ENCODE assay signal across 9 cellular contexts in genomic region chr3:112358311-112358780, GRCh38. TPM values are rescaled to one million over a fixed set of nuclear protein-coding genes. Genes with fewer than 3 reads are reported as not detected.
DNase-seq lines count a peak whose midpoint lies in the region; ATAC-seq and TF ChIP-seq lines count a peak whose summit lies in the region.
"Had no signal": no experiment of that assay in that cellular context is flagged by ENCODE, and none has a peak within 500 bp of the region (broad histone marks: within the 10 kb centered on the region; RNA-seq: fewer than 3 reads in every experiment).

No MANE protein-coding gene starts in this region.

- H3K4me3 Mint-ChIP-seq in endodermal cell: no peak overlapping the region

- no peaks in the 10 kb centered on the region for H3K27me3 Mint-ChIP-seq in endodermal cell (ENCODE audit: insufficient read depth)

- peak overlapping the region; percentile 34 for H3K27ac Mint-ChIP-seq in endodermal cell

- TF ChIP-seq CTCF in OCI-LY1 (IDR thresholded peaks at IDR 0.05; ENCODE audit: low read length) (no peak), endodermal cell (conservative IDR thresholded peaks at IDR 0.05) (no peak), smooth muscle cell (IDR thresholded peaks at IDR 0.05; ENCODE audit: borderline replicate concordance, insufficient read depth, poor library complexity, severe bottlenecking) (no peak)

- H3K9ac ChIP-seq in OCI-LY1 (ENCODE audit: low read length): no peak overlapping the region
- H3K9ac ChIP-seq in endodermal cell (ENCODE audit: extremely low read depth, low read length, poor library complexity, severe bottlenecking): no peak overlapping the region
- H3K9ac ChIP-seq in smooth muscle cell (ENCODE audit: low read depth): no peak overlapping the region

- H3K4me1 ChIP-seq in OCI-LY1 (ENCODE audit: insufficient read depth, low read length, severe bottlenecking) (no peaks in the 10 kb centered on the region), endodermal cell (ENCODE audit: control insufficient read depth, insufficient read depth, low read length) (no peaks in the 10 kb centered on the region), smooth muscle cell (ENCODE audit: low read depth) (no peaks in the 10 kb centered on the region)

- H3K27ac ChIP-seq in OCI-LY1 (ENCODE audit: low read depth, low read length, poor library complexity, severe bottlenecking): no peak overlapping the region
- no peak overlapping the region for H3K27ac ChIP-seq in endodermal cell (ENCODE audit: low read depth, low read length)
- no peak overlapping the region for H3K27ac ChIP-seq in smooth muscle cell (ENCODE audit: low read depth)
- H3K27ac ChIP-seq: lower lobe of right lung had no signal

- DNase-seq in endodermal cell (no peak), smooth muscle cell (lab: John Stamatoyannopoulos, UW; ENCODE audit: unreplicated experiment) (no peak), iPS-NIHi11 (ENCODE audit: low spot score) (no peak), occipital lobe (lab: John Stamatoyannopoulos, UW) (no peak), NCI-H1417 (lab: John Stamatoyannopoulos, UW) (no peak)
- DNase-seq: lower lobe of right lung, NCI-H1694 treated with DMSO at 0.1 percent for 48 hours had no signal

- H2AFZ ChIP-seq in OCI-LY1 (ENCODE audit: low read length): no peak overlapping the region
- H2AFZ ChIP-seq in smooth muscle cell (ENCODE audit: low read depth): peak overlapping the region; percentile 70

- H3K9me3 Mint-ChIP-seq in endodermal cell: no peaks in the 10 kb centered on the region

- H3K36me3 ChIP-seq in OCI-LY1 (ENCODE audit: insufficient read depth, low read length) (no peaks in the 10 kb centered on the region), endodermal cell (ENCODE audit: control insufficient read depth, insufficient read depth, low read length) (peaks cover 56% of the 10 kb centered on the region), smooth muscle cell (ENCODE audit: low read depth) (no peaks in the 10 kb centered on the region)
- H3K36me3 ChIP-seq: lower lobe of right lung had no signal

- H3K9me3 ChIP-seq in OCI-LY1 (ENCODE audit: low read length) (no peaks in the 10 kb centered on the region), endodermal cell (ENCODE audit: control insufficient read depth, low read length) (no peaks in the 10 kb centered on the region), smooth muscle cell (replicated peaks; ENCODE audit: low read depth) (no peaks in the 10 kb centered on the region)
- H3K9me3 ChIP-seq: lower lobe of right lung had no signal

- H4K20me1 ChIP-seq in OCI-LY1 (ENCODE audit: insufficient read depth, low read length) (no peaks in the 10 kb centered on the region), smooth muscle cell (ENCODE audit: low read depth) (no peaks in the 10 kb centered on the region)

- peak; percentile 71 for ATAC-seq in GM18907 (IDR thresholded peaks at IDR 0.05; ENCODE audit: unreplicated experiment)

- peak overlapping the region; percentile 7; the same call in 1 of the 2 replicates for H3K4me2 ChIP-seq in OCI-LY1 (ENCODE audit: low read length)
- no peak overlapping the region for H3K4me2 ChIP-seq in smooth muscle cell

- WGBS in endodermal cell (ENCODE audit: insufficient coverage in 1 of 2, insufficient read length in 1 of 2), 2 experiments: 91 to 98% methylated on average over 6 of the region's 6 CpGs
- 90% methylated on average over 6 of the region's 6 CpGs for WGBS in smooth muscle cell (ENCODE audit: low lambda C conversion rate)

- peaks cover 65% of the 10 kb centered on the region for H3K36me3 Mint-ChIP-seq in endodermal cell (ENCODE audit: low read depth)

- H3K27me3 ChIP-seq in OCI-LY1 (ENCODE audit: insufficient read depth, low read length) (no peaks in the 10 kb centered on the region), endodermal cell (ENCODE audit: control insufficient read depth, insufficient read depth, low read length, poor library complexity, severe bottlenecking) (no peaks in the 10 kb centered on the region), smooth muscle cell (ENCODE audit: low read depth) (no peaks in the 10 kb centered on the region)

- no peaks in the 10 kb centered on the region for H3F3A ChIP-seq in OCI-LY1 (ENCODE audit: insufficient read depth, low read length)
- H3F3A ChIP-seq in smooth muscle cell (ENCODE audit: low read depth): no peaks in the 10 kb centered on the region

- peaks cover 19% of the 10 kb centered on the region for H3K4me1 Mint-ChIP-seq in endodermal cell

- H3K79me2 ChIP-seq in OCI-LY1 (ENCODE audit: insufficient read depth, low read length) (no peaks in the 10 kb centered on the region), smooth muscle cell (ENCODE audit: low read depth) (no peaks in the 10 kb centered on the region)

- no peaks in the 10 kb centered on the region for H3K9me2 ChIP-seq in OCI-LY1 (ENCODE audit: low read depth, low read length)

- H3K4me3 ChIP-seq in OCI-LY1 (ENCODE audit: low read depth, low read length, poor library complexity, severe bottlenecking): no peak overlapping the region
- no peak overlapping the region for H3K4me3 ChIP-seq in endodermal cell (ENCODE audit: low read length)
- H3K4me3 ChIP-seq in smooth muscle cell: no peak overlapping the region
- H3K4me3 ChIP-seq: lower lobe of right lung had no signal

RNA-seq across cellular contexts. Expression of gene CD200, which starts 25.4 kb away (rescaled TPM):
- total RNA-seq in endodermal cell: 10 to 100 TPM; 49.2 to 58.6 TPM
- 72.1 TPM for polyA plus RNA-seq in endodermal cell (2013, experiment 1 of 2)
- 69.1 TPM for polyA plus RNA-seq in endodermal cell (2013, experiment 2 of 2)
- total RNA-seq in smooth muscle cell: 7.8 and 10.0 TPM in 2 replicates
- 9.3 and 12.4 TPM in 2 replicates for polyA plus RNA-seq in smooth muscle cell
- total RNA-seq in occipital lobe: 41.6 TPM
